8 cellular contexts compared by ENCODE assay signal in the genomic region with DNA sequence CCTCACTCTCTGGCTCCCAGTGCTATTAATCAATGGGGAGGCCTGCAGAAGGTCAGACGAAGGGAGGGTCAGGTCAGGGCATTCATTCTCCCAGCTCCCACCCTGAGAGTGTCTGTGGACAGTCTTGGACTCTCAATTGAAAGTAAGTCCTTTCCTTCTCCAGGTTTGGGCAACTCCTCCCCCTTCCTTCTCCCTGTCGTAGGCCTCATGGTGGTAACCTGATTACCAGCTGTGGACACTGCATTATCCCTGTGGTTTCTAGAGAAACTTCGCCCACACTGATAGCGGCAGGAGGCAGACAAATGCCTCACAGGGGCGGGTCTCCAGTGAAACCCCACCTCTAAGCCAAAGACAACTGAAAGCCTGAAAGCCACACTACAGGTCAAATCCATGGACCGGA. TPM values are rescaled to one million over a fixed set of nuclear protein-coding genes. Genes with fewer than 3 reads are reported as not detected.
A peak's percentile ranks its signal among the peaks of the same experiment; 100 is the strongest.
DNase-seq lines count a peak whose midpoint lies in the region; ATAC-seq and TF ChIP-seq lines count a peak whose summit lies in the region.

No MANE protein-coding gene starts in this region.

- H3K4me1 ChIP-seq in BE2C: 0 out of 2 replicates have a peak, but pooled peaks cover 2% of the 10 kb centered on the region

- H3K4me3 Mint-ChIP-seq in activated naive CD8-positive, alpha-beta T cell treated with anti-CD3 and anti-CD28 coated beads, Interleukin-2, amount 50 U/mL, for 24 hours: peak overlapping the region; percentile 67
- peak overlapping the region; percentile 78 for H3K4me3 Mint-ChIP-seq in natural killer cell treated with Interleukin-12 subunit alpha and Interleukin-12 subunit beta and Interleukin-15 and Interleukin-18, amount 100 ng/mL, for 72 hours

- H3K27ac Mint-ChIP-seq in activated naive CD8-positive, alpha-beta T cell treated with anti-CD3 and anti-CD28 coated beads, Interleukin-2, amount 50 U/mL, for 24 hours: peak overlapping the region; percentile 76
- H3K27ac Mint-ChIP-seq in natural killer cell treated with Interleukin-12 subunit alpha and Interleukin-12 subunit beta and Interleukin-15 and Interleukin-18, amount 100 ng/mL, for 72 hours: peak overlapping the region; percentile 52 to 71

- no peak for TF ChIP-seq CTCF in BE2C (IDR thresholded peaks at IDR 0.05; ENCODE audit: low read depth, low read length)

- peak overlapping the region; percentile 92 for H3K27ac ChIP-seq in KOPT-K1 (ENCODE audit: low read depth, low read length, poor library complexity, severe bottlenecking)

- DNase-seq in GF-D8 (lab: John Stamatoyannopoulos, UW): peak; percentile 50
- peak; percentile 55 for DNase-seq in activated naive CD8-positive, alpha-beta T cell treated with anti-CD3 and anti-CD28 coated beads, Interleukin-2, amount 50 U/mL, for 24 hours
- DNase-seq in natural killer cell treated with Interleukin-12 subunit alpha and Interleukin-12 subunit beta and Interleukin-15 and Interleukin-18, amount 100 ng/mL, for 72 hours (ENCODE audit: low spot score): no peak
- no peak for DNase-seq in BE2C
- no peak for DNase-seq in SHP77 treated with DMSO at 0.1 percent for 48 hours (lab: John Stamatoyannopoulos, UW)

- H3K9me3 ChIP-seq in KOPT-K1 (ENCODE audit: insufficient read depth, low read length, poor library complexity, severe bottlenecking): no peaks in the 10 kb centered on the region
- no peaks in the 10 kb centered on the region for H3K9me3 ChIP-seq in BE2C

- peaks cover 96% of the 10 kb centered on the region for H3K4me1 Mint-ChIP-seq in activated naive CD8-positive, alpha-beta T cell treated with anti-CD3 and anti-CD28 coated beads, Interleukin-2, amount 50 U/mL, for 24 hours
- H3K4me1 Mint-ChIP-seq in natural killer cell treated with Interleukin-12 subunit alpha and Interleukin-12 subunit beta and Interleukin-15 and Interleukin-18, amount 100 ng/mL, for 72 hours (ENCODE audit: low read depth in 2 of 2): peaks cover 64 to 69% of the 10 kb centered on the region in 2 donors

- no peaks in the 10 kb centered on the region for H3K9me3 Mint-ChIP-seq in activated naive CD8-positive, alpha-beta T cell treated with anti-CD3 and anti-CD28 coated beads, Interleukin-2, amount 50 U/mL, for 24 hours
- H3K9me3 Mint-ChIP-seq in natural killer cell treated with Interleukin-12 subunit alpha and Interleukin-12 subunit beta and Interleukin-15 and Interleukin-18, amount 100 ng/mL, for 72 hours: no peaks in the 10 kb centered on the region

- no peak overlapping the region for H3K4me3 ChIP-seq in BE2C (ENCODE audit: low read depth, low read length)

- H3K36me3 Mint-ChIP-seq in activated naive CD8-positive, alpha-beta T cell treated with anti-CD3 and anti-CD28 coated beads, Interleukin-2, amount 50 U/mL, for 24 hours (ENCODE audit: low read depth): no peaks in the 10 kb centered on the region
- no peaks in the 10 kb centered on the region for H3K36me3 Mint-ChIP-seq in natural killer cell treated with Interleukin-12 subunit alpha and Interleukin-12 subunit beta and Interleukin-15 and Interleukin-18, amount 100 ng/mL, for 72 hours

- no peaks in the 10 kb centered on the region for H3K27me3 ChIP-seq in BE2C

- no peaks in the 10 kb centered on the region for H3K27me3 Mint-ChIP-seq in activated naive CD8-positive, alpha-beta T cell treated with anti-CD3 and anti-CD28 coated beads, Interleukin-2, amount 50 U/mL, for 24 hours
- H3K27me3 Mint-ChIP-seq in natural killer cell treated with Interleukin-12 subunit alpha and Interleukin-12 subunit beta and Interleukin-15 and Interleukin-18, amount 100 ng/mL, for 72 hours: no peaks in the 10 kb centered on the region

- H3K36me3 ChIP-seq in KOPT-K1 (ENCODE audit: insufficient read depth, low read length) (peaks cover 8% of the 10 kb centered on the region; the same call in 1 of the 2 replicates), BE2C (no peaks in the 10 kb centered on the region)

- peak; percentile 59 for ATAC-seq in activated naive CD8-positive, alpha-beta T cell treated with anti-CD3 and anti-CD28 coated beads, Interleukin-2, amount 50 U/mL, for 24 hours
- ATAC-seq in natural killer cell treated with Interleukin-12 subunit alpha and Interleukin-12 subunit beta and Interleukin-15 and Interleukin-18, amount 100 ng/mL, for 72 hours: peak; percentile 16 to 47
- ATAC-seq in HG02610 (IDR thresholded peaks at IDR 0.05; ENCODE audit: unreplicated experiment) (no peak), GM21526 (IDR thresholded peaks at IDR 0.05; ENCODE audit: low FRiP score, unreplicated experiment) (no peak)

RNA-seq across cellular contexts. Expression of a gene that starts 57.7 kb away (rescaled TPM):
- total RNA-seq in natural killer cell treated with Interleukin-12 subunit alpha and Interleukin-12 subunit beta and Interleukin-15 and Interleukin-18, amount 100 ng/mL, for 72 hours: 100 to 1,000 TPM in 1 of 2 donors, 10 to 100 TPM in 1; 53.0 to 140 TPM
- 35.1 TPM for polyA plus RNA-seq in BE2C (2012; ENCODE audit: insufficient read depth, insufficient read length, low read depth)

RNA-seq across cellular contexts. Expression of a gene that starts 58.6 kb away (rescaled TPM):
- 100 to 1,000 TPM; 198 to 235 TPM for total RNA-seq in natural killer cell treated with Interleukin-12 subunit alpha and Interleukin-12 subunit beta and Interleukin-15 and Interleukin-18, amount 100 ng/mL, for 72 hours
- polyA plus RNA-seq in BE2C (2012; ENCODE audit: insufficient read depth, insufficient read length, low read depth): 86.9 TPM

Comparison
In these comparisons a context has a peak if more than half of its experiments do, and no peak if none do; other contexts are left out.
1. DNase-seq: peak in GF-D8 (single experiment) and activated naive CD8-positive, alpha-beta T cell treated with anti-CD3 and anti-CD28 coated beads, Interleukin-2, amount 50 U/mL, for 24 hours (single experiment); none in natural killer cell treated with Interleukin-12 subunit alpha and Interleukin-12 subunit beta and Interleukin-15 and Interleukin-18, amount 100 ng/mL, for 72 hours (single experiment), BE2C (single experiment) and SHP77 treated with DMSO at 0.1 percent for 48 hours (single experiment).
2. ATAC-seq: peak in activated naive CD8-positive, alpha-beta T cell treated with anti-CD3 and anti-CD28 coated beads, Interleukin-2, amount 50 U/mL, for 24 hours (single experiment) and natural killer cell treated with Interleukin-12 subunit alpha and Interleukin-12 subunit beta and Interleukin-15 and Interleukin-18, amount 100 ng/mL, for 72 hours (2 of 2); none in HG02610 (single experiment) and GM21526 (single experiment).